ENCODE assay signal across 8 cellular contexts in genomic region chr18:47756364-47757016, GRCh38.
DNase-seq lines count a peak whose midpoint lies in the region; ATAC-seq and TF ChIP-seq lines count a peak whose summit lies in the region.

No MANE protein-coding gene starts in this region.

- ATAC-seq in HG02852 (IDR thresholded peaks at IDR 0.05; ENCODE audit: unreplicated experiment), result peak; percentile 48
- ATAC-seq in GM21576 (IDR thresholded peaks at IDR 0.05; ENCODE audit: unreplicated experiment), result no peak

- H3K27ac ChIP-seq in uterus, result no peak overlapping the region

- no peaks in the 10 kb centered on the region for H3K36me3 ChIP-seq in uterus

- H3K4me3 ChIP-seq in fibroblast of pulmonary artery (replicated peaks; ENCODE audit: low read depth, low read length), result no peak overlapping the region
- no peak overlapping the region for H3K4me3 ChIP-seq in uterus

- DNase-seq in DMS153 treated with DMSO at 0.1 percent for 48 hours (lab: John Stamatoyannopoulos, UW; ENCODE audit: unreplicated experiment), result peak; percentile 17
- peak; percentile 74 for DNase-seq in NCI-H82 (lab: John Stamatoyannopoulos, UW)
- DNase-seq in activated T-cell treated with anti-CD3 and anti-CD28 coated beads for 24 hours (ENCODE audit: low read depth), result peak; percentile 37
- DNase-seq in fibroblast of pulmonary artery (ENCODE audit: low read depth), result peak; percentile 60
- peak; percentile 5 for DNase-seq in non-pigmented ciliary epithelial cell (ENCODE audit: low read depth)
- DNase-seq in uterus, result no peak

- no peaks in the 10 kb centered on the region for H3K27me3 ChIP-seq in uterus

- intact Hi-C loops in uterus (cut with DNase I; ENCODE audit: low total_unique reads), result no loop called here

- no peaks in the 10 kb centered on the region for H3K4me1 ChIP-seq in uterus

- TF ChIP-seq POLR2A in uterus (IDR thresholded peaks at IDR 0.05), result no peak

- TF ChIP-seq CTCF in fibroblast of pulmonary artery (IDR thresholded peaks at IDR 0.05; ENCODE audit: low read length, missing control alignments) (peak; percentile 98), uterus (IDR thresholded peaks at IDR 0.05) (peak; percentile 38 to 43 (median 40))

- no peaks in the 10 kb centered on the region for H3K9me3 ChIP-seq in uterus

Comparison
In these comparisons a context has a peak if more than half of its experiments do, and no peak if none do; other contexts are left out.
1. DNase-seq: peak in DMS153 treated with DMSO at 0.1 percent for 48 hours (single experiment), NCI-H82 (single experiment), activated T-cell treated with anti-CD3 and anti-CD28 coated beads for 24 hours (single experiment), fibroblast of pulmonary artery (single experiment) and non-pigmented ciliary epithelial cell (single experiment); none in uterus (0 of 2).